ENCODE assay signal across 8 cellular contexts in the genomic region with DNA sequence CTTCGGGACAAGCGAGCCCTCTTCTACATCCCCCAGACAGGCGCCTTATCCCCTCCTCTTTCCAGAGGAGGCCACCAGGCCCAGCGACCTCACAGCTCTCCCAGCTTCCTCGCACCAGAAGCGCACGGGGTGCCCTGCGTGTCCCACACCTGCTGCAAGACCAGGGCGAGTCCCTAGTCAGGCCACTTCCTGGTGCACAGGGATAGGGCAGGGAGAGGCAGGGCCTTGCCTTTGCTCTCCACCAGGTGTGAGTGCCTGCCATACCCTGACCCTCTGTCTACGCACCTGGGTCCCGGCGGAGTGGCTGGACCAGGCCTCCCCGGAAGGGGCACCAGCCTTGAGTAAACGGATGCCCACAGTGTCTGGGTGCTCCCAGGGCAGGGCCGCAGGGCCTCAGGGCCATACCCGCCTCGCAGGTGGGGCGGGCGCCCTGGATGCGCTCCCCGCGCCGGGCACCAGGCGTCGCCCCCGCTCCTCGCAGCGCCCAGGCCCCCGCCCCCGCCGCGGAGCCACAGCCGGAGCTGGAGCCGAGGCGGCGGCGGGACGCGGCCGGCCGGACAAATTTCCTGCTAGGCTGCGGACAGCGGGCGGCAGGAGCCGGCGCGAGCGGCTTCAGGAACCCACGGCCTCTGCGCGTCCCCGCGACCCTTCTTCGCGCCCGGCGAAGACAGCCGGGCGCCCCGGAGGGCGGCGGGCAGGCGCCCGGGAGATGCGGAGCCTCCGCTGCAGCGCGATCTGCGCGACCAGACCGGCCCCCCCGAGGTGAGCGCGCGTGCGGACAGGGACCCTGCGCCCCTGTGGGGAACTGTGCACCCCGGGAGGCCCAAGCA. TPM values are rescaled to one million over a fixed set of nuclear protein-coding genes. Genes with fewer than 3 reads are reported as not detected.
A peak's percentile ranks its signal among the peaks of the same experiment; 100 is the strongest.
DNase-seq lines count a peak whose midpoint lies in the region; ATAC-seq and TF ChIP-seq lines count a peak whose summit lies in the region.

Gene PTPRE (plus strand): TSS at position 556 of the 830 bp plus-strand sequence. CDS start 133,779 bp downstream, outside the sequence.

- POLR2A ChIA-PET in activated CD4-positive, alpha-beta T cell treated with anti-CD3 and anti-CD28 coated beads, Interleukin-2, amount 10 ng/mL, durations not matched to agents 7 days and 5 days (lab: Charles Lee), result no interaction called here

- H3K4me3 ChIP-seq in lung, result peak within 1 kb of the TSS; percentile 72

- H3K36me3 Mint-ChIP-seq in activated CD4-positive, alpha-beta T cell treated with anti-CD3 and anti-CD28 coated beads, Interleukin-2, amount 10 ng/mL, durations not matched to agents 7 days and 5 days (ENCODE audit: low read depth), result no peaks in the 10 kb centered on the region

- H3K27me3 Mint-ChIP-seq in activated CD4-positive, alpha-beta T cell treated with anti-CD3 and anti-CD28 coated beads, Interleukin-2, amount 10 ng/mL, durations not matched to agents 7 days and 5 days, result peaks cover 33% of the 10 kb centered on the region

- no peak within 1 kb of the TSS for H3K4me3 Mint-ChIP-seq in activated CD4-positive, alpha-beta T cell treated with anti-CD3 and anti-CD28 coated beads, Interleukin-2, amount 10 ng/mL, durations not matched to agents 7 days and 5 days

- peaks cover 13 to 14% of the 10 kb centered on the region in 2 donors for H3K4me1 ChIP-seq in lung (ENCODE audit: control insufficient read depth in 2 of 2, insufficient read depth in 2 of 2, low read length in 2 of 2)

- DNase-seq in ELR (ENCODE audit: low read depth), result peak; percentile 55
- peak; percentile 72 for DNase-seq in LHCN-M2 (ENCODE audit: low read depth)
- DNase-seq in activated CD4-positive, alpha-beta T cell treated with anti-CD3 and anti-CD28 coated beads, Interleukin-2, amount 10 ng/mL, durations not matched to agents 7 days and 5 days, result peak; percentile 56
- DNase-seq in dermis blood vessel endothelial cell, result peak; percentile 88
- peak; percentile 79 for DNase-seq in lung (ENCODE audit: low spot score)
- peak; percentile 67 to 72 for DNase-seq in stimulated activated CD4-positive, alpha-beta T cell treated with anti-CD3 and anti-CD28 coated beads, Interleukin-4, amount 100 ng/mL, for 48 hours (ENCODE audit: low read depth in 2 of 2)
- no peak for DNase-seq in epidermal melanocyte (ENCODE audit: insufficient read length, low spot score)

- WGBS in lung, 2 donors, result 7 to 14% methylated on average over 38 to 78 of the region's 78 CpGs

- no peaks in the 10 kb centered on the region for H3K27me3 ChIP-seq in lung (ENCODE audit: control insufficient read depth, insufficient read depth)

- peak within 1 kb of the TSS; percentile 85 to 98 for H3K27ac ChIP-seq in lung (ENCODE audit: low read depth in 1 of 2, low read length in 1 of 2)

- H3K4me1 Mint-ChIP-seq in activated CD4-positive, alpha-beta T cell treated with anti-CD3 and anti-CD28 coated beads, Interleukin-2, amount 10 ng/mL, durations not matched to agents 7 days and 5 days, result no peaks in the 10 kb centered on the region

- H3K36me3 ChIP-seq in lung (ENCODE audit: control insufficient read depth in 2 of 2, insufficient read depth in 2 of 2, low read length in 2 of 2), result no peaks in the 10 kb centered on the region

- ATAC-seq in GM21825 (IDR thresholded peaks at IDR 0.05; ENCODE audit: unreplicated experiment) (peak; percentile 94), lung (ENCODE audit: insufficient read depth, low FRiP score) (peak; percentile 91)

- CTCF ChIA-PET in activated CD4-positive, alpha-beta T cell treated with anti-CD3 and anti-CD28 coated beads, Interleukin-2, amount 10 ng/mL, durations not matched to agents 7 days and 5 days (lab: Charles Lee), result interaction anchor here (0.6 to 3.6 kb wide), 27 partner anchors 8 to 306 kb away, joined by 3 to 74 read pairs (median 3); no protein-coding TSS in a partner anchor

- no peaks in the 10 kb centered on the region for H3K9me3 ChIP-seq in lung (ENCODE audit: control insufficient read depth in 2 of 2, insufficient read depth in 1 of 2, low read length in 1 of 2)

- peak; percentile 70 for TF ChIP-seq CTCF in lung (IDR thresholded peaks at IDR 0.05; ENCODE audit: control extremely low read depth, extremely low read depth)

- no peak within 1 kb of the TSS for H3K27ac Mint-ChIP-seq in activated CD4-positive, alpha-beta T cell treated with anti-CD3 and anti-CD28 coated beads, Interleukin-2, amount 10 ng/mL, durations not matched to agents 7 days and 5 days

- H3K9me3 Mint-ChIP-seq in activated CD4-positive, alpha-beta T cell treated with anti-CD3 and anti-CD28 coated beads, Interleukin-2, amount 10 ng/mL, durations not matched to agents 7 days and 5 days, result no peaks in the 10 kb centered on the region

RNA-seq across cellular contexts. Expression of gene PTPRE, which starts in this region (rescaled TPM):
- total RNA-seq in LHCN-M2 (2014; rRNA removed), result 5.2 and 6.8 TPM in 2 replicates
- polyA plus RNA-seq in LHCN-M2 (2012), result 2.1 TPM
- total RNA-seq in activated CD4-positive, alpha-beta T cell treated with anti-CD3 and anti-CD28 coated beads, Interleukin-2, amount 10 ng/mL, durations not matched to agents 7 days and 5 days, result 10 to 100 TPM; 24.1 to 25.6 TPM
- 178 and 216 TPM in 2 replicates for total RNA-seq in dermis blood vessel endothelial cell
- 10 to 100 TPM; 27.3 to 68.7 TPM for total RNA-seq in lung
- 10 to 100 TPM; 15.5 to 45.7 TPM for polyA plus RNA-seq in lung
